Comparison of ENCODE assay signal across 21 cellular contexts in the genomic region with DNA sequence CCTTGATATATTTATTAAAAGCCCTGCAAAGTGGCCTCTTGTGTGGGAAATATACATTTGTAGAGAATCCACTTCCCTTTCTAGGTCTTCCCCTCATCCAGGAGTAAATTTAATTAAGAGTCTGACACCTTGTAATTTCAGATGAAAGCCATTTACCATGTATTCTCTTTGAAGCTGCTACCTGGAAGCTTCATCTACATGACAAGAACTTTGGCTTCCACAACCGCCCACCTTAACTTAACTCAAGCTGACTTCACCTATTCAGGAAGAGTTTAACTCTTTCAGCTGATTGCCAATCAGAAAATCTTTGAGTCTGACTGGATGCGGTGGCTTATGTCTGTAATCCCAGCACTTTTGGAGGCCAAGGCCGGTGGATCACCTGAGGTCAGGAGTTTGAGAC.
"Had no signal": no experiment of that assay in that cellular context is flagged by ENCODE, and none has a peak within 500 bp of the region (broad histone marks: within the 10 kb centered on the region; RNA-seq: fewer than 3 reads in every experiment).

No MANE protein-coding gene starts in this region.

- ATAC-seq: foreskin keratinocyte; gastroesophageal sphincter; heart left ventricle; left ventricle myocardium superior; lower lobe of right lung; natural killer cell; psoas muscle; right cardiac atrium; stimulated activated memory B cell treated with anti-CD40 and anti-IgM and Interleukin-4, amounts not matched to agents 10 μg/mL and 1 μg/mL and 100 μg/mL, for 72 hours had no signal

- H3K4me1 ChIP-seq: colonic mucosa, esophagus muscularis mucosa, foreskin keratinocyte, gastroesophageal sphincter, heart left ventricle, lower lobe of right lung, psoas muscle, sigmoid colon, tibial nerve, upper lobe of left lung had no signal

- H3K27me3 ChIP-seq: colonic mucosa, esophagus muscularis mucosa, foreskin keratinocyte, gastroesophageal sphincter, heart left ventricle, hepatocyte, ovary, sigmoid colon, tibial nerve, upper lobe of left lung had no signal

- H3K36me3 ChIP-seq: colonic mucosa, esophagus muscularis mucosa, gastroesophageal sphincter, heart left ventricle, lower lobe of right lung, ovary, sigmoid colon, thoracic aorta, tibial nerve, upper lobe of left lung had no signal

- DNase-seq: colonic mucosa; effector CD8-positive, alpha-beta T cell; foreskin keratinocyte; heart left ventricle; left ventricle myocardium superior; lower lobe of right lung; natural killer cell; occipital lobe; ovary; posterior cingulate gyrus; psoas muscle; right cardiac atrium; sigmoid colon; stimulated activated CD4-positive, alpha-beta T cell treated with anti-CD3 and anti-CD28 coated beads, Interleukin-4, amount 100 ng/mL, for 4 hours; upper lobe of left lung had no signal

- H3K27ac ChIP-seq: colonic mucosa, esophagus muscularis mucosa, foreskin keratinocyte, gastroesophageal sphincter, heart left ventricle, hepatocyte, lower lobe of right lung, ovary, psoas muscle, sigmoid colon, thoracic aorta, tibial nerve, upper lobe of left lung had no signal

- H3K4me3 ChIP-seq: colonic mucosa, esophagus muscularis mucosa, gastroesophageal sphincter, heart left ventricle, hepatocyte, lower lobe of right lung, ovary, psoas muscle, sigmoid colon, thoracic aorta, tibial nerve, upper lobe of left lung had no signal

- H3K9me3 ChIP-seq: colonic mucosa, esophagus muscularis mucosa, gastroesophageal sphincter, ovary, psoas muscle, sigmoid colon, thoracic aorta, tibial nerve, upper lobe of left lung had no signal
